ENCODE assay signal across 8 cellular contexts in the genomic region with DNA sequence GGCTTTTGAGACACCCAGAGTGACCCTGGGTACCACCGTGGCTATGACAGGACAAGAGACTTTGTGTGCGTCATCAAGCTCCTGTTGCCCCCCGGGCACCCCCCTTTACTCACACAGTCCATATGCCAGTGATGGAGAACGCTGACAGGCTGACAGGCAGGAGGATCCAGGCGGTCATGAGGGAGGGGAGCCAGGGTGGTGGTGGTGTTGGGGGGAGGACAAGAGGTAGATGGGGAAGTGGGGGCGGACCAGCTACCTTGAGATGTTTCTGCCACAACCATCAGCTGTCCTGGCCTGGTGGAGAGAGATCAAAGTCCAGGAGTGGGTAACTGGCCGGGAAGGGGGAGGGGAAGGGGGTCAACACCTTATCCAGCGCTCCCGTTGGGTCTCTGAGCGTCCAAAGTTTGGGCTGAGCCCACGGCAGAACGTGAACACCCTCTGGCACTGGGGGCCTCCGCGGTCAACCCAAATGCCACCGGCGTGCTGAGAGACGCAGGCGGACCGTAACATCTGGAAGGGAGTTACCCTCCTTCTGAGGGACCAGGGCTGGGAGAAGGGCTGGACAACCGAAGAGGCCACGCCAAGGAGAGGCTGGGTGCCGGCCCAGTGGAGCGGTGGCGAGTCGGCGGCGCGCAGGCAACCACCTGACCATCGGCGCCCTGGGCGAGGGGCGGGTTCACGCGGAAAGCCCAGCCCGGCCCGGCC. TPM values are rescaled to one million over a fixed set of nuclear protein-coding genes. Genes with fewer than 3 reads are reported as not detected.
DNase-seq lines count a peak whose midpoint lies in the region; ATAC-seq and TF ChIP-seq lines count a peak whose summit lies in the region.

No MANE protein-coding gene starts in this region.

- H2AFZ ChIP-seq in SU-DHL-6 (ENCODE audit: low read depth, low read length, severe bottlenecking), result no peak overlapping the region

- no peaks in the 10 kb centered on the region for H4K20me1 ChIP-seq in SU-DHL-6 (ENCODE audit: low read depth, low read length)

- H3K27ac ChIP-seq in SU-DHL-6 (ENCODE audit: low read depth, low read length) (no peak overlapping the region), muscle layer of colon (ENCODE audit: low read depth, low read length) (peak overlapping the region; percentile 88)

- no peaks in the 10 kb centered on the region for H3K36me3 ChIP-seq in SU-DHL-6 (ENCODE audit: low read length)
- H3K36me3 ChIP-seq in muscle layer of colon (ENCODE audit: insufficient read depth, low read length), result peaks cover 42% of the 10 kb centered on the region

- in situ Hi-C loops in ACHN (cut with HindIII; ENCODE audit: low pct_ligation_motif_present, low pct_unique_long_range_greater_than_20kb, low sequenced_read_pairs), result no loop called here

- DNase-seq in ACHN (peak; percentile 50), epithelial cell of proximal tubule (ENCODE audit: low read depth) (no peak), islet precursor cell (no peak), NCI-H187 (lab: John Stamatoyannopoulos, UW) (no peak)

- no peaks in the 10 kb centered on the region for H3K27me3 ChIP-seq in SU-DHL-6 (ENCODE audit: low read length)
- H3K27me3 ChIP-seq in muscle layer of colon (ENCODE audit: control insufficient read depth in 1 of 2, insufficient read depth in 2 of 2, low read length in 2 of 2), result no peaks in the 10 kb centered on the region

- no peaks in the 10 kb centered on the region for H3K9me2 ChIP-seq in SU-DHL-6 (replicated peaks; ENCODE audit: insufficient read depth, low read length)

- H3K9me3 ChIP-seq in SU-DHL-6 (ENCODE audit: insufficient read depth, low read length) (no peaks in the 10 kb centered on the region), muscle layer of colon (ENCODE audit: low read length) (no peaks in the 10 kb centered on the region)

- peaks cover 2% of the 10 kb centered on the region; the same call in 1 of the 2 replicates for H3K79me2 ChIP-seq in SU-DHL-6 (ENCODE audit: insufficient read depth, low read length)

- H3K9ac ChIP-seq in SU-DHL-6 (ENCODE audit: low read length) (peak overlapping the region; percentile 56), muscle layer of colon (ENCODE audit: low read length) (peak overlapping the region; percentile 81)

- peaks cover 43% of the 10 kb centered on the region for H3K4me1 ChIP-seq in muscle layer of colon (ENCODE audit: insufficient read depth, low read length)

- H3K4me3 ChIP-seq in SU-DHL-6 (ENCODE audit: insufficient read depth, low read length, poor library complexity, severe bottlenecking) (peak overlapping the region; percentile 67), epithelial cell of proximal tubule (ENCODE audit: low read depth, low read length) (peak overlapping the region; percentile 83), muscle layer of colon (ENCODE audit: low read depth in 1 of 2, low read length in 2 of 2) (peak overlapping the region; percentile 79 to 93)

- peak overlapping the region; percentile 74 for H3K4me2 ChIP-seq in SU-DHL-6 (ENCODE audit: low read depth, low read length, poor library complexity, severe bottlenecking)

- ATAC-seq in GM18520 (IDR thresholded peaks at IDR 0.05; ENCODE audit: unreplicated experiment) (peak; percentile 23), HG03039 (IDR thresholded peaks at IDR 0.05; ENCODE audit: unreplicated experiment) (peak; percentile 41)

- no peaks in the 10 kb centered on the region for H3F3A ChIP-seq in SU-DHL-6 (ENCODE audit: insufficient read depth)

- TF ChIP-seq CTCF in SU-DHL-6 (IDR thresholded peaks at IDR 0.05; ENCODE audit: insufficient read depth, low read length, poor library complexity, severe bottlenecking), result no peak
- TF ChIP-seq CTCF in epithelial cell of proximal tubule (conservative IDR thresholded peaks at IDR 0.05; ENCODE audit: low read depth, low read length), result no peak

RNA-seq across cellular contexts. Expression of gene TMEM150A, which starts 0.6 kb away (rescaled TPM):
- total RNA-seq in epithelial cell of proximal tubule, result 4.8 and 7.4 TPM in 2 replicates

RNA-seq across cellular contexts. Expression of gene RNF181, which starts 6.4 kb away (rescaled TPM):
- total RNA-seq in epithelial cell of proximal tubule, result 187 and 280 TPM in 2 replicates

RNA-seq across cellular contexts. Expression of gene C2orf68, which starts 9.9 kb away (rescaled TPM):
- total RNA-seq in epithelial cell of proximal tubule, result 9.9 and 16.5 TPM in 2 replicates

RNA-seq across cellular contexts. Expression of gene USP39, which starts 14.1 kb away (rescaled TPM):
- 89.3 and 97.4 TPM in 2 replicates for total RNA-seq in epithelial cell of proximal tubule

RNA-seq across cellular contexts. Expression of gene VAMP5, which starts 17.7 kb away (rescaled TPM):
- 25.0 and 28.9 TPM in 2 replicates for total RNA-seq in epithelial cell of proximal tubule
